13 cellular contexts compared by ENCODE assay signal in the genomic region with DNA sequence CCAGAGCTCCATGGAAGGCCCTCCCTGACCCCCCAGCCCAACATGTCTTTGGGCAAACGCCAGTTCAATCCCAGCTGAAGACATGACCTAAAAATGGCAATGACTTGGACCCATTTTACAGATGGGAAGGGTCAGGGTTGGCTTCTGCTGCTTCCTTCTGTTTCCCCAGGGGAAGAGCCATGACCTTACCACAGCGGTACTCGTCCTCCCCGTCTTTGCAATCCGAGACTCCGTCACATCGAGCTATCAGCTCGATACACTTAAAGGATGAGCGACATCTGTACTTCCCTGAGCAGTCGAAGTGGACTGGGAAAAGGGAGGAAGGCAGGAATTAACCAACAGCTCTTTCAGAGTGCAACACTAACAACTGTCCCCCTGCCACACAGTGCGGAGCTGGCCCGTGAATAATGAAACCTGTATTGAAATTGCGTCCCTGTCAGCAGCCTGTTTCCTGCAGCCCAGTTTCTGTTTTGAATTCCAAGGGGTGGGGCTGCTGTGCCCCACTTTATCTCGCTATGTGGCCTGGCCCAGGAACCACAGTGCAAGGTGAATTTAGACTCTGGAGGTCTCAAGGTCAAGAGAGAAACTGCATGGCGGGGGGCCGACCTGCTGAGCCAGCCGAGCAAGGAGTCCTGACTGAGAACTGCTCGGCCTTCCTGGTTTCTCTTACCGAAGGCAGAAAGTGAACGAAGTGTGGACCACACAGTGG. TPM values are rescaled to one million over a fixed set of nuclear protein-coding genes. Genes with fewer than 3 reads are reported as not detected.
DNase-seq lines count a peak whose midpoint lies in the region; ATAC-seq and TF ChIP-seq lines count a peak whose summit lies in the region.
"Had no signal": no experiment of that assay in that cellular context is flagged by ENCODE, and none has a peak within 500 bp of the region (broad histone marks: within the 10 kb centered on the region; RNA-seq: fewer than 3 reads in every experiment).

No MANE protein-coding gene starts in this region.

- no peak for TF ChIP-seq CTCF in thyroid gland (IDR thresholded peaks at IDR 0.05)

- 55 to 64% methylated on average over 20 of the region's 20 CpGs for WGBS in thyroid gland, 2 donors

- intact Hi-C loops in thyroid gland (cut with DNase I): loop anchor here (10.0 kb wide), 1 partner anchor 74 kb away; the partner anchor contains the start of gene TFF3

- TF ChIP-seq POLR2A in thyroid gland (IDR thresholded peaks at IDR 0.05): peak in 1 of 2 donors; percentile 29

- POLR2A ChIA-PET in T-cell (lab: Charles Lee): interaction anchor here (0.6 to 0.9 kb wide), 2 partner anchors 10 to 15 kb away, joined by 3 read pairs; partner anchors contain the start of gene UBASH3A (in 1 of the 2)

- peaks cover 7% of the 10 kb centered on the region for H3K36me3 Mint-ChIP-seq in activated naive CD8-positive, alpha-beta T cell
- H3K36me3 Mint-ChIP-seq in activated naive CD8-positive, alpha-beta T cell treated with anti-CD3 and anti-CD28 coated beads for 36 hours: peaks cover 86% of the 10 kb centered on the region
- no peaks in the 10 kb centered on the region for H3K36me3 Mint-ChIP-seq in T-cell

- no peaks in the 10 kb centered on the region for H3K9me3 Mint-ChIP-seq in activated naive CD8-positive, alpha-beta T cell (ENCODE audit: low read depth)
- H3K9me3 Mint-ChIP-seq in activated naive CD8-positive, alpha-beta T cell treated with anti-CD3 and anti-CD28 coated beads for 36 hours: no peaks in the 10 kb centered on the region
- no peaks in the 10 kb centered on the region for H3K9me3 Mint-ChIP-seq in T-cell

- CTCF ChIA-PET in T-cell (lab: Charles Lee): no interaction called here

- no peaks in the 10 kb centered on the region for H3K27me3 ChIP-seq in thyroid gland
- H3K27me3 ChIP-seq: upper lobe of left lung had no signal

- no peak for DNase-seq in activated naive CD8-positive, alpha-beta T cell treated with anti-CD3 and anti-CD28 coated beads for 36 hours
- no peak for DNase-seq in T-cell
- DNase-seq in kidney tubule cell (ENCODE audit: low spot score): peak; percentile 45
- DNase-seq in thyroid gland: peak; percentile 60 to 66
- DNase-seq in Kasumi-1 (lab: John Stamatoyannopoulos, UW): no peak
- DNase-seq: AML-193, NCI-H446 treated with DMSO at 0.1 percent for 48 hours had no signal

- ATAC-seq in T-cell (replicated peaks in 1 of 4) (no peak), GM18511 (IDR thresholded peaks at IDR 0.05; ENCODE audit: unreplicated experiment) (no peak), GM21528 (IDR thresholded peaks at IDR 0.05; ENCODE audit: low FRiP score, unreplicated experiment) (no peak)
- ATAC-seq: psoas muscle had no signal

- H3K27ac ChIP-seq in thyroid gland: peak overlapping the region; percentile 22 to 91 (median 76)
- H3K27ac ChIP-seq: epithelial cell of prostate, psoas muscle had no signal

- peak overlapping the region; percentile 22 for H3K27ac Mint-ChIP-seq in activated naive CD8-positive, alpha-beta T cell
- no peak overlapping the region for H3K27ac Mint-ChIP-seq in activated naive CD8-positive, alpha-beta T cell treated with anti-CD3 and anti-CD28 coated beads for 36 hours
- H3K27ac Mint-ChIP-seq in T-cell: peak overlapping the region; percentile 64 to 65

- H3K27me3 Mint-ChIP-seq in activated naive CD8-positive, alpha-beta T cell: no peaks in the 10 kb centered on the region
- H3K27me3 Mint-ChIP-seq in activated naive CD8-positive, alpha-beta T cell treated with anti-CD3 and anti-CD28 coated beads for 36 hours: no peaks in the 10 kb centered on the region
- H3K27me3 Mint-ChIP-seq in T-cell: no peaks in the 10 kb centered on the region

- H3K4me3 ChIP-seq in thyroid gland (replicated peaks in 1 of 3): no peak overlapping the region
- H3K4me3 ChIP-seq: psoas muscle had no signal

- H3K36me3 ChIP-seq in thyroid gland: no peaks in the 10 kb centered on the region
- H3K36me3 ChIP-seq: upper lobe of left lung had no signal

- peaks cover 19 to 31% of the 10 kb centered on the region in 2 donors for H3K4me1 ChIP-seq in thyroid gland
- H3K4me1 ChIP-seq: psoas muscle had no signal

- H3K9me3 ChIP-seq in thyroid gland: no peaks in the 10 kb centered on the region
- H3K9me3 ChIP-seq: psoas muscle, upper lobe of left lung had no signal

- peaks cover 81% of the 10 kb centered on the region for H3K4me1 Mint-ChIP-seq in activated naive CD8-positive, alpha-beta T cell (ENCODE audit: low read depth)
- H3K4me1 Mint-ChIP-seq in activated naive CD8-positive, alpha-beta T cell treated with anti-CD3 and anti-CD28 coated beads for 36 hours: peaks cover 66% of the 10 kb centered on the region
- peaks cover 53 to 88% (median 87%) of the 10 kb centered on the region in 3 donors for H3K4me1 Mint-ChIP-seq in T-cell

- no peak overlapping the region for H3K4me3 Mint-ChIP-seq in activated naive CD8-positive, alpha-beta T cell
- no peak overlapping the region for H3K4me3 Mint-ChIP-seq in activated naive CD8-positive, alpha-beta T cell treated with anti-CD3 and anti-CD28 coated beads for 36 hours
- peak overlapping the region; percentile 41 to 48 (median 43) for H3K4me3 Mint-ChIP-seq in T-cell

RNA-seq across cellular contexts. Expression of gene TMPRSS3, which starts 7.0 kb away (rescaled TPM):
- total RNA-seq in activated naive CD8-positive, alpha-beta T cell treated with anti-CD3 and anti-CD28 coated beads for 36 hours: 10 to 100 TPM; 49.1 to 50.7 TPM
- total RNA-seq in T-cell (1 to 10 TPM; 1.2 to 2.4 (median 1.7) TPM), thyroid gland (10 to 100 TPM in 1 of 4 donors, 1 to 10 TPM in 3; 5.0 to 12.6 (median 6.2) TPM)

RNA-seq across cellular contexts. Expression of gene UBASH3A, which starts 14.8 kb away (rescaled TPM):
- total RNA-seq in activated naive CD8-positive, alpha-beta T cell treated with anti-CD3 and anti-CD28 coated beads for 36 hours: 10 to 100 TPM; 38.9 to 41.1 TPM
- total RNA-seq in T-cell (10 to 100 TPM; 59.1 to 98.8 (median 80.5) TPM), thyroid gland (1 to 10 TPM in 1 of 4 donors, under 1 TPM in 2, not detected in 1; 0.54 to 1.3 (median 0.81) TPM)

RNA-seq across cellular contexts. Expression of gene TFF1, which starts 22.6 kb away (rescaled TPM):
- total RNA-seq in activated naive CD8-positive, alpha-beta T cell treated with anti-CD3 and anti-CD28 coated beads for 36 hours: not detected
- 1 to 10 TPM in 2 of 5 donors, not detected in 3; 1.2 to 1.3 TPM for total RNA-seq in T-cell
- total RNA-seq in thyroid gland: not detected
- total RNA-seq: psoas muscle had no signal

RNA-seq across cellular contexts. Expression of gene TFF2, which starts 38.1 kb away (rescaled TPM):
- not detected for total RNA-seq in activated naive CD8-positive, alpha-beta T cell treated with anti-CD3 and anti-CD28 coated beads for 36 hours
- total RNA-seq in T-cell (under 1 TPM in 1 of 5 donors, not detected in 4; 0.38 TPM), thyroid gland (10 to 100 TPM in 1 of 4 donors, 1 to 10 TPM in 1, not detected in 2; 2.5 to 14.3 TPM)
- total RNA-seq: psoas muscle, upper lobe of left lung had no signal

Comparison
In these comparisons a context has a peak if more than half of its experiments do, and no peak if none do; other contexts are left out.
1. H3K4me3 Mint-ChIP-seq: peak in T-cell (3 of 3); none in activated naive CD8-positive, alpha-beta T cell (single experiment) and activated naive CD8-positive, alpha-beta T cell treated with anti-CD3 and anti-CD28 coated beads for 36 hours (single experiment).
2. DNase-seq: peak in kidney tubule cell (single experiment) and thyroid gland (2 of 2); none in activated naive CD8-positive, alpha-beta T cell treated with anti-CD3 and anti-CD28 coated beads for 36 hours (single experiment), T-cell (0 of 34) and Kasumi-1 (0 of 2).
3. RNA of gene UBASH3A, which starts 14.8 kb away (total RNA-seq): 59.1 to 98.8 TPM in T-cell and 38.9 to 41.1 TPM in activated naive CD8-positive, alpha-beta T cell treated with anti-CD3 and anti-CD28 coated beads for 36 hours; 0.54 to 1.3 TPM in thyroid gland; every median in the first group is over 10 times any median in the second.